ENCODE assay signal across 31 cellular contexts in genomic region chr3:23961064-23961463, GRCh38. TPM values are rescaled to one million over a fixed set of nuclear protein-coding genes. Genes with fewer than 3 reads are reported as not detected.
DNase-seq lines count a peak whose midpoint lies in the region; FAIRE-seq and TF ChIP-seq lines count a peak whose summit lies in the region.
"Had no signal": no experiment of that assay in that cellular context is flagged by ENCODE, and none has a peak within 500 bp of the region (broad histone marks: within the 10 kb centered on the region; RNA-seq: fewer than 3 reads in every experiment).

No MANE protein-coding gene starts in this region.

- H3K27me3 ChIP-seq in trophoblast cell (ENCODE audit: insufficient read depth, low read length) (no peaks in the 10 kb centered on the region), ovary (no peaks in the 10 kb centered on the region)
- H3K27me3 ChIP-seq: breast epithelium, esophagus squamous epithelium, MG63, Peyer's patch, SJSA1, tibial artery had no signal

- no peak overlapping the region for H2BK120ac ChIP-seq in trophoblast cell (ENCODE audit: insufficient read depth, low read length, poor library complexity)

- H3K27ac ChIP-seq in trophoblast cell (ENCODE audit: low read depth, low read length) (no peak overlapping the region), ovary (no peak overlapping the region), coronary artery (no peak overlapping the region)
- H3K27ac ChIP-seq: breast epithelium, esophagus squamous epithelium, Peyer's patch, tibial artery had no signal

- no peak overlapping the region for H3K23ac ChIP-seq in trophoblast cell (ENCODE audit: low read length)

- peak; percentile 70 for DNase-seq in LHCN-M2 (ENCODE audit: low read depth)
- DNase-seq in epithelial cell of esophagus (ENCODE audit: low read depth): peak; percentile 86
- DNase-seq in trophoblast cell: peak; percentile 53 to 77
- DNase-seq in ovary: no peak
- no peak for DNase-seq in iPS-NIHi7 (ENCODE audit: extremely low spot score)
- DNase-seq in coronary artery (ENCODE audit: low spot score): no peak
- DNase-seq: activated CD4-positive, alpha-beta memory T cell treated with anti-CD3 and anti-CD28 coated beads for 36 hours; activated CD8-positive, alpha-beta memory T cell treated with anti-CD3 and anti-CD28 coated beads, Interleukin-2, amount 50 U/mL, for 48 hours; amygdala; C1 segment of cervical spinal cord; DMS79; effector memory CD4-positive, alpha-beta T cell; esophagus squamous epithelium; GF-D8; hippocampal formation; immature natural killer cell; left ventricle myocardium superior; MG63; naive thymus-derived CD8-positive, alpha-beta T cell; NCI-H1436; NCI-H2107; Peyer's patch; stimulated activated CD4-positive, alpha-beta T cell treated with anti-CD3 and anti-CD28 coated beads, Interleukin-2, amount 100 ng/mL, for 24 hours; T-helper 1 cell; tibial artery had no signal

- no peak overlapping the region for H3K18ac ChIP-seq in trophoblast cell (ENCODE audit: low read length)

- intact Hi-C loops in ovary (cut with DNase I): no loop called here

- H3K4me3 ChIP-seq in epithelial cell of esophagus (ENCODE audit: low read length): no peak overlapping the region
- H3K4me3 ChIP-seq in trophoblast cell (ENCODE audit: low read depth, low read length): no peak overlapping the region
- H3K4me3 ChIP-seq in ovary: no peak overlapping the region
- no peak overlapping the region for H3K4me3 ChIP-seq in coronary artery
- H3K4me3 ChIP-seq: breast epithelium, esophagus squamous epithelium, HAP-1, MG63, Peyer's patch, SJSA1, tibial artery had no signal

- H3K14ac ChIP-seq in trophoblast cell (ENCODE audit: low read length): no peak overlapping the region

- no peak overlapping the region for H4K12ac ChIP-seq in trophoblast cell (ENCODE audit: low read depth, low read length)

- no peak overlapping the region for H2BK5ac ChIP-seq in trophoblast cell (ENCODE audit: low read depth, low read length, poor library complexity)

- peaks cover 0 to 8% of the 10 kb centered on the region in 2 experiments for H3K4me1 ChIP-seq in trophoblast cell (ENCODE audit: control insufficient read depth in 1 of 2, insufficient read depth in 2 of 2, low read length in 2 of 2)
- peaks cover 3% of the 10 kb centered on the region for H3K4me1 ChIP-seq in ovary (ENCODE audit: insufficient read depth)

- H3K79me1 ChIP-seq in trophoblast cell (ENCODE audit: low read length): no peaks in the 10 kb centered on the region

- H4K8ac ChIP-seq in trophoblast cell (ENCODE audit: low read depth, low read length): no peak overlapping the region

- no peak for TF ChIP-seq CTCF in epithelial cell of esophagus (IDR thresholded peaks at IDR 0.05; ENCODE audit: insufficient read depth, low read depth, low read length, missing control alignments)
- TF ChIP-seq CTCF in ovary (IDR thresholded peaks at IDR 0.05): no peak
- TF ChIP-seq CTCF in coronary artery (IDR thresholded peaks at IDR 0.05): no peak

- TF ChIP-seq POLR2A in ovary (IDR thresholded peaks at IDR 0.05): no peak

- no peak for TF ChIP-seq EP300 in ovary (IDR thresholded peaks at IDR 0.05)

- no peak overlapping the region for H2AK5ac ChIP-seq in trophoblast cell (ENCODE audit: low read length)

- FAIRE-seq in G401.6 (lab: Jason Lieb, UNC): peak; percentile 53
- FAIRE-seq: colon, GM19239 had no signal

- H3K79me2 ChIP-seq in trophoblast cell (ENCODE audit: control insufficient read depth, insufficient read depth, low read length, poor library complexity): no peaks in the 10 kb centered on the region

- H3K4me2 ChIP-seq in trophoblast cell (ENCODE audit: low read length): no peak overlapping the region

- H3K36me3 ChIP-seq in trophoblast cell (ENCODE audit: control insufficient read depth in 1 of 2, insufficient read depth in 2 of 2, low read length in 2 of 2): peaks cover 6 to 13% of the 10 kb centered on the region in 2 experiments
- H3K36me3 ChIP-seq in ovary: no peaks in the 10 kb centered on the region
- H3K36me3 ChIP-seq: breast epithelium had no signal

- no peak overlapping the region for H3K4ac ChIP-seq in trophoblast cell (ENCODE audit: low read depth, low read length)

- H3K9ac ChIP-seq in trophoblast cell (ENCODE audit: low read length): no peak overlapping the region

- H2BK12ac ChIP-seq in trophoblast cell (ENCODE audit: low read length): no peak overlapping the region

- H2AFZ ChIP-seq in trophoblast cell (ENCODE audit: insufficient read depth, low read length, poor library complexity): no peak overlapping the region

- H3K9me3 ChIP-seq in trophoblast cell (ENCODE audit: insufficient read depth, low read depth, low read length) (no peaks in the 10 kb centered on the region), ovary (no peaks in the 10 kb centered on the region)
- H3K9me3 ChIP-seq: breast epithelium, esophagus squamous epithelium, HAP-1, MG63, Peyer's patch, SJSA1, tibial artery had no signal

- no peak overlapping the region for H4K91ac ChIP-seq in trophoblast cell (ENCODE audit: low read depth, low read length)

RNA-seq across cellular contexts. Expression of gene NR1D2, which starts 16.0 kb away (rescaled TPM):
- total RNA-seq in LHCN-M2 (2014; rRNA removed): 10.4 and 13.7 TPM in 2 replicates
- 3.8 TPM for polyA plus RNA-seq in LHCN-M2 (2012)
- 11.2 and 12.2 TPM in 2 replicates for polyA plus RNA-seq in trophoblast cell (2013)
- 10 to 100 TPM; 29.9 to 74.3 (median 37.2) TPM for total RNA-seq in ovary
- polyA plus RNA-seq in ovary: 10 to 100 TPM; 26.9 to 33.3 TPM

RNA-seq across cellular contexts. Expression of gene RPL15, which starts 44.1 kb away (rescaled TPM):
- total RNA-seq in LHCN-M2 (2014; rRNA removed) (1,343 and 2,157 TPM in 2 replicates), ovary (1,000 to 10,000 TPM; 3,013 to 4,925 (median 3,735) TPM)
- 2,998 TPM for polyA plus RNA-seq in LHCN-M2 (2012)
- 2,209 and 2,294 TPM in 2 replicates for polyA plus RNA-seq in trophoblast cell (2013)
- polyA plus RNA-seq in ovary: 1,000 to 10,000 TPM; 4,714 to 6,966 TPM

RNA-seq across cellular contexts. Expression of gene NKIRAS1, which starts 44.3 kb away (rescaled TPM):
- total RNA-seq in LHCN-M2 (2014; rRNA removed) (15.2 and 19.3 TPM in 2 replicates), ovary (10 to 100 TPM; 10.2 to 16.8 (median 13.4) TPM)
- polyA plus RNA-seq in LHCN-M2 (2012): 6.3 TPM
- polyA plus RNA-seq in trophoblast cell (2013): 9.3 and 9.5 TPM in 2 replicates
- polyA plus RNA-seq in ovary: 10 to 100 TPM in 1 of 2 donors, 1 to 10 TPM in 1; 8.7 to 18.9 TPM

Comparison
In these comparisons a context has a peak if more than half of its experiments do, and no peak if none do; other contexts are left out.
1. DNase-seq: peak in LHCN-M2 (single experiment), epithelial cell of esophagus (single experiment) and trophoblast cell (2 of 2); none in ovary (0 of 5), iPS-NIHi7 (single experiment) and coronary artery (single experiment).